23 cellular contexts compared by ENCODE assay signal in genomic region chr5:142853682-142854081, GRCh38.
"Had no signal": no experiment of that assay in that cellular context is flagged by ENCODE, and none has a peak within 500 bp of the region (broad histone marks: within the 10 kb centered on the region; RNA-seq: fewer than 3 reads in every experiment).

No MANE protein-coding gene starts in this region.

- H3K36me3 Mint-ChIP-seq: natural killer cell treated with Interleukin-12 subunit alpha and Interleukin-12 subunit beta and Interleukin-15 and Interleukin-18, amount 100 ng/mL, for 72 hours; neural progenitor cell; stimulated activated effector memory CD8-positive, alpha-beta T cell treated with anti-CD3 and anti-CD28 coated beads, Interleukin-12 subunit alpha, Interleukin-12 subunit beta, amount 100 ng/mL, for 72 hours had no signal

- H3K27me3 Mint-ChIP-seq: natural killer cell treated with Interleukin-12 subunit alpha and Interleukin-12 subunit beta and Interleukin-15 and Interleukin-18, amount 100 ng/mL, for 72 hours; progenitor cell of endocrine pancreas had no signal

- H3K27ac ChIP-seq: colonic mucosa, neural progenitor cell, pancreas, right lobe of liver, tibial artery, upper lobe of left lung, vagina had no signal

- DNase-seq: cerebellar nuclear complex; colonic mucosa; effector CD4-positive, alpha-beta T cell; endodermal cell; heart left ventricle; hippocampal formation; nucleus accumbens; pancreas; retina; right lobe of liver; stimulated activated CD4-positive, alpha-beta T cell treated with anti-CD3 and anti-CD28 coated beads, Interleukin-4, amount 100 ng/mL, for 1 hour; stimulated activated CD8-positive, alpha-beta memory T cell treated with anti-CD3 and anti-CD28 coated beads, Interleukin-4, amount 100 ng/mL, for 48 hours; stimulated activated naive CD8-positive, alpha-beta T cell treated with anti-CD3 and anti-CD28 coated beads, Interleukin-15, Interleukin-2, amounts not matched to agents 100 U/mL and 50 U/mL, for 24 hours; tibial artery; upper lobe of left lung had no signal

- H3K36me3 ChIP-seq: colonic mucosa, heart left ventricle, neural progenitor cell, pancreas, right lobe of liver, tibial artery, upper lobe of left lung, vagina had no signal

- H3K4me3 ChIP-seq: colonic mucosa, heart left ventricle, lung, neural progenitor cell, pancreas, right lobe of liver, tibial artery, upper lobe of left lung, vagina had no signal

- H3K9me3 ChIP-seq: colonic mucosa, heart left ventricle, pancreas, right lobe of liver, tibial artery, upper lobe of left lung, vagina had no signal

- H3K9me3 Mint-ChIP-seq: endodermal cell; natural killer cell treated with Interleukin-12 subunit alpha and Interleukin-12 subunit beta and Interleukin-15 and Interleukin-18, amount 100 ng/mL, for 72 hours; neural progenitor cell; stimulated activated effector memory CD8-positive, alpha-beta T cell treated with anti-CD3 and anti-CD28 coated beads, Interleukin-12 subunit alpha, Interleukin-12 subunit beta, amount 100 ng/mL, for 72 hours had no signal

- H3K27me3 ChIP-seq: colonic mucosa, heart left ventricle, neural progenitor cell, pancreas, right lobe of liver, tibial artery, upper lobe of left lung, vagina had no signal

- H3K4me3 Mint-ChIP-seq: endodermal cell; natural killer cell treated with Interleukin-12 subunit alpha and Interleukin-12 subunit beta and Interleukin-15 and Interleukin-18, amount 100 ng/mL, for 72 hours; neural progenitor cell; stimulated activated effector memory CD8-positive, alpha-beta T cell treated with anti-CD3 and anti-CD28 coated beads, Interleukin-12 subunit alpha, Interleukin-12 subunit beta, amount 100 ng/mL, for 72 hours had no signal

- H3K27ac Mint-ChIP-seq: endodermal cell; natural killer cell treated with Interleukin-12 subunit alpha and Interleukin-12 subunit beta and Interleukin-15 and Interleukin-18, amount 100 ng/mL, for 72 hours; neural progenitor cell; progenitor cell of endocrine pancreas; stimulated activated effector memory CD8-positive, alpha-beta T cell treated with anti-CD3 and anti-CD28 coated beads, Interleukin-12 subunit alpha, Interleukin-12 subunit beta, amount 100 ng/mL, for 72 hours had no signal

- H3K4me1 ChIP-seq: neural progenitor cell, right lobe of liver had no signal

- ATAC-seq: esophagus mucosa; left lobe of liver; natural killer cell treated with Interleukin-12 subunit alpha and Interleukin-12 subunit beta and Interleukin-15 and Interleukin-18, amount 100 ng/mL, for 72 hours; pancreas; stimulated activated effector memory CD8-positive, alpha-beta T cell treated with anti-CD3 and anti-CD28 coated beads, Interleukin-12 subunit alpha, Interleukin-12 subunit beta, amount 100 ng/mL, for 72 hours; stimulated activated naive CD8-positive, alpha-beta T cell treated with anti-CD3 and anti-CD28 coated beads, Interleukin-15, Interleukin-2, amounts not matched to agents 100 U/mL and 50 U/mL, for 24 hours had no signal
